14 cellular contexts compared by ENCODE assay signal in genomic region chr2:96514521-96514920, GRCh38. TPM values are rescaled to one million over a fixed set of nuclear protein-coding genes. Genes with fewer than 3 reads are reported as not detected.
"Had no signal": no experiment of that assay in that cellular context is flagged by ENCODE, and none has a peak within 500 bp of the region (broad histone marks: within the 10 kb centered on the region; RNA-seq: fewer than 3 reads in every experiment).

No MANE protein-coding gene starts in this region.

- H3K27ac Mint-ChIP-seq: activated naive CD8-positive, alpha-beta T cell; activated T-cell treated with anti-CD3 and anti-CD28 coated beads, Interleukin-2, amount 50 U/mL, for 24 hours; naive B cell; stimulated activated effector memory CD8-positive, alpha-beta T cell treated with anti-CD3 and anti-CD28 coated beads, Interleukin-12 subunit alpha, Interleukin-12 subunit beta, amount 100 ng/mL, for 72 hours had no signal

- H3K4me3 Mint-ChIP-seq: activated naive CD8-positive, alpha-beta T cell; activated T-cell treated with anti-CD3 and anti-CD28 coated beads, Interleukin-2, amount 50 U/mL, for 24 hours; naive B cell; stimulated activated effector memory CD8-positive, alpha-beta T cell treated with anti-CD3 and anti-CD28 coated beads, Interleukin-12 subunit alpha, Interleukin-12 subunit beta, amount 100 ng/mL, for 72 hours had no signal

- DNase-seq: activated CD4-positive, alpha-beta T cell treated with anti-CD3 and anti-CD28 coated beads for 4 hours; activated gamma-delta T cell; activated T-cell treated with anti-CD3 and anti-CD28 coated beads, Interleukin-2, amount 50 U/mL, for 24 hours; anterior cingulate cortex; dorsolateral prefrontal cortex; gastrocnemius medialis; midbrain; naive B cell; T1000; WERI-Rb-1 had no signal

- ATAC-seq: gastrocnemius medialis; stimulated activated effector memory CD8-positive, alpha-beta T cell treated with anti-CD3 and anti-CD28 coated beads, Interleukin-12 subunit alpha, Interleukin-12 subunit beta, amount 100 ng/mL, for 72 hours had no signal

RNA-seq across cellular contexts. Expression of gene NEURL3, which starts 9.4 kb away (rescaled TPM):
- total RNA-seq: chondrocyte, gastrocnemius medialis, SJSA1 had no signal
